ENCODE assay signal across 1 cellular context in the genomic region with DNA sequence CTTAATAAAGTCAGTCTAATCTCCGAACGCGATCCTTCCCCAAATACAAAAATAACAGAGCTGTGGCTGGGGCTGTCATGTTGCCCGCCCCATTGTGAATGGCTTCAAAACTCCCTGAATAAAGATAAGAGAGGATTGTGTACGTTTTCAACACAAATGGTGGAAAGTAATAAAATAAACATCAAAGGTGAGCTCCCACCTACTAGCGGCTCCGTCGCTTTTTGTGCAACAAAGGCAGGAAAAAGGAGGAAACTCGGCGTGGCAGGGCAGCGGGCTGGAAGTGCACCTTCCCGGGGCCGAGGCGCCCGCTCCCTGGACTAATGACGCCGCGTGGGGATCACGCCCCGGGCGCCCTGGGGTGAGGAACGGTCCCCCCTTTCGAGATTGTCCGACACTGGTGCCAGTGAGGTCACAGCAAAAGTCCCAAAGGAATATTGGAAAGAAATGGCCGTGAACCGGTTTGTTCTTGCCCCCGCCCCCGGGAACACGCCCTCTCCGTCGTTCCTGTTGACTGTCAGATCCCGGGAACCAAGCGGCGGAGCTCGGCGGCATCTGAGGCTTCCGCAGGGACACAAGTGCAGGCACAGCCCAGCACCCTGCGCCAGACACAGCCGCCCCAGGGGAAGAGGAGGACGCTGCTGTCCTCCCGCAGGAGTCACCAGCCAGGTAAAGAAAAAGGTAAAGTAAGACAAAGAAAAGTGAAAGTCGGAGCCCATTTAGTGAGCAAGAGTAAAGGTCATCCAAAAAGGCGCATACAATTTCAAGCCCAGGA.
TF ChIP-seq lines count a peak whose summit lies in the region.

No MANE protein-coding gene starts in this region.

TF ChIP-seq in A549, 52 proteins besides CTCF, POLR2A, EP300 and RAD21 (continued from another document):
- TF ChIP-seq, protein P1, sequence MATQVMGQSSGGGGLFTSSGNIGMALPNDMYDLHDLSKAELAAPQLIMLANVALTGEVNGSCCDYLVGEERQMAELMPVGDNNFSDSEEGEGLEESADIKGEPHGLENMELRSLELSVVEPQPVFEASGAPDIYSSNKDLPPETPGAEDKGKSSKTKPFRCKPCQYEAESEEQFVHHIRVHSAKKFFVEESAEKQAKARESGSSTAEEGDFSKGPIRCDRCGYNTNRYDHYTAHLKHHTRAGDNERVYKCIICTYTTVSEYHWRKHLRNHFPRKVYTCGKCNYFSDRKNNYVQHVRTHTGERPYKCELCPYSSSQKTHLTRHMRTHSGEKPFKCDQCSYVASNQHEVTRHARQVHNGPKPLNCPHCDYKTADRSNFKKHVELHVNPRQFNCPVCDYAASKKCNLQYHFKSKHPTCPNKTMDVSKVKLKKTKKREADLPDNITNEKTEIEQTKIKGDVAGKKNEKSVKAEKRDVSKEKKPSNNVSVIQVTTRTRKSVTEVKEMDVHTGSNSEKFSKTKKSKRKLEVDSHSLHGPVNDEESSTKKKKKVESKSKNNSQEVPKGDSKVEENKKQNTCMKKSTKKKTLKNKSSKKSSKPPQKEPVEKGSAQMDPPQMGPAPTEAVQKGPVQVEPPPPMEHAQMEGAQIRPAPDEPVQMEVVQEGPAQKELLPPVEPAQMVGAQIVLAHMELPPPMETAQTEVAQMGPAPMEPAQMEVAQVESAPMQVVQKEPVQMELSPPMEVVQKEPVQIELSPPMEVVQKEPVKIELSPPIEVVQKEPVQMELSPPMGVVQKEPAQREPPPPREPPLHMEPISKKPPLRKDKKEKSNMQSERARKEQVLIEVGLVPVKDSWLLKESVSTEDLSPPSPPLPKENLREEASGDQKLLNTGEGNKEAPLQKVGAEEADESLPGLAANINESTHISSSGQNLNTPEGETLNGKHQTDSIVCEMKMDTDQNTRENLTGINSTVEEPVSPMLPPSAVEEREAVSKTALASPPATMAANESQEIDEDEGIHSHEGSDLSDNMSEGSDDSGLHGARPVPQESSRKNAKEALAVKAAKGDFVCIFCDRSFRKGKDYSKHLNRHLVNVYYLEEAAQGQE (IDR thresholded peaks at IDR 0.05) = no peak
- TF ChIP-seq NPAS2 (CRISPR knock-in tag; IDR thresholded peaks at IDR 0.05; ENCODE audit: borderline replicate concordance) (no peak), HDAC2 (IDR thresholded peaks at IDR 0.05) (no peak), JUNB (IDR thresholded peaks at IDR 0.05) (no peak)
